24 cellular contexts compared by ENCODE assay signal in the genomic region with DNA sequence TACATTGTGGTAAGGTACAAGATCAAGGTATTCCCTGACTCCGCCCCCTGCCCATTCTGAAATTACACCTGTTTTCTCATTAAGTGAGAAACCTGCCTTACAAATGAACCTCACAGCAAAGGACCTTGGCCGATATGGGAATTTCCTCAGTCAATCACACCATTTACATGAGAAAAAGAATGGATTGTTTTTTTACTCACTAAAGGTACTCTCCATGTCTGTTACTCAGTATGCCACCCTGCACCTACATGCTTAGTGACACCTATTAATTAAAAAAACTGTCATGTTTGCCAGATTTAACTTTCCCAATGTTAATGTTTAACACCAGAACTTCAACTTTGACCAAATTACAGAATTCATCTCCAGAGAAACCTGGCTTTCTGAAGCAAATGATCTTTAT.
"Had no signal": no experiment of that assay in that cellular context is flagged by ENCODE, and none has a peak within 500 bp of the region (broad histone marks: within the 10 kb centered on the region; RNA-seq: fewer than 3 reads in every experiment).

No MANE protein-coding gene starts in this region.

- H3K27ac Mint-ChIP-seq: effector memory CD8-positive, alpha-beta T cell; naive thymus-derived CD8-positive, alpha-beta T cell; nephron progenitor cell; stimulated activated effector memory CD8-positive, alpha-beta T cell treated with anti-CD3 and anti-CD28 coated beads, Interleukin-12 subunit alpha, Interleukin-12 subunit beta, amount 100 ng/mL, for 72 hours had no signal

- H3K27ac ChIP-seq: lower lobe of right lung, sigmoid colon, testis, tibial artery, upper lobe of left lung had no signal

- H3K27me3 ChIP-seq: sigmoid colon, testis, tibial artery, upper lobe of left lung had no signal

- H3K9me3 ChIP-seq: lower lobe of right lung, psoas muscle, sigmoid colon, testis, tibial artery, upper lobe of left lung had no signal

- H3K27me3 Mint-ChIP-seq: effector memory CD8-positive, alpha-beta T cell; naive thymus-derived CD8-positive, alpha-beta T cell had no signal

- H3K4me3 ChIP-seq: lower lobe of right lung, psoas muscle, sigmoid colon, testis, tibial artery, upper lobe of left lung had no signal

- H3K4me1 ChIP-seq: testis had no signal

- H3K4me1 Mint-ChIP-seq: naive thymus-derived CD8-positive, alpha-beta T cell; nephron progenitor cell; stimulated activated effector memory CD8-positive, alpha-beta T cell treated with anti-CD3 and anti-CD28 coated beads, Interleukin-12 subunit alpha, Interleukin-12 subunit beta, amount 100 ng/mL, for 72 hours had no signal

- FAIRE-seq: urothelium cell line had no signal

- H3K4me3 Mint-ChIP-seq: effector memory CD8-positive, alpha-beta T cell; naive thymus-derived CD8-positive, alpha-beta T cell; nephron progenitor cell; stimulated activated effector memory CD8-positive, alpha-beta T cell treated with anti-CD3 and anti-CD28 coated beads, Interleukin-12 subunit alpha, Interleukin-12 subunit beta, amount 100 ng/mL, for 72 hours had no signal

- ATAC-seq: effector memory CD8-positive, alpha-beta T cell; left colon; left ventricle myocardium superior; lower lobe of right lung; naive thymus-derived CD8-positive, alpha-beta T cell; psoas muscle; right cardiac atrium; stimulated activated effector memory CD8-positive, alpha-beta T cell treated with anti-CD3 and anti-CD28 coated beads, Interleukin-12 subunit alpha, Interleukin-12 subunit beta, amount 100 ng/mL, for 72 hours; stimulated activated naive CD8-positive, alpha-beta T cell treated with anti-CD3 and anti-CD28 coated beads, Interleukin-15, Interleukin-2, amounts not matched to agents 100 U/mL and 50 U/mL, for 24 hours had no signal

- DNase-seq: cortex of kidney; effector memory CD8-positive, alpha-beta T cell; hypothalamus; islet precursor cell; kidney glomerular epithelial cell; left colon; left ventricle myocardium superior; lower lobe of right lung; naive thymus-derived CD8-positive, alpha-beta T cell; nephron progenitor cell; nucleus accumbens; posterior cingulate gyrus; psoas muscle; right cardiac atrium; sigmoid colon; stimulated activated CD4-positive, alpha-beta T cell treated with anti-CD3 and anti-CD28 coated beads, Interleukin-2, amount 100 ng/mL, for 24 hours; stimulated activated CD4-positive, alpha-beta T cell treated with anti-CD3 and anti-CD28 coated beads, Interleukin-4, amount 100 ng/mL, for 24 hours; stimulated activated naive CD8-positive, alpha-beta T cell treated with anti-CD3 and anti-CD28 coated beads, Interleukin-15, Interleukin-2, amounts not matched to agents 100 U/mL and 50 U/mL, for 24 hours; substantia nigra; testis; tibial artery; upper lobe of left lung had no signal
